ENCODE assay signal across 15 cellular contexts in the genomic region with DNA sequence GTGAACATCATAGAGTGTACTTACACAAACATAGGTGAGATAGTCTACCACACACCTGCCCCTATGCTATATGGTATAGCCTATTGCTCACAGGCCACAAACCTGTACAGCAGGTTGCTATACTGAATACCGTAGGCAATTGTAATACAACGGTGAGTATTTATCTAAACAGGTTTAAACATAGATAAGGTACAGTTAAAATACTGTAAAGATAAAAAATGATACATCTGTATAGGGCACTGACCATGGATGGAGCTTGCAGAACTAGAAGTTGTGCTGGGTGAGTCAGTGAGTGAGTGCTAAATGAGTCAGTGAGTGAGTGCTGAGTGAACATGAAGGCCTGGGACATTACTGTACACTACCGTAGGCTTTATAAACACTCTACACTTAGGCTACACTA.
A peak's percentile ranks its signal among the peaks of the same experiment; 100 is the strongest.
DNase-seq lines count a peak whose midpoint lies in the region; ATAC-seq and TF ChIP-seq lines count a peak whose summit lies in the region.
"Had no signal": no experiment of that assay in that cellular context is flagged by ENCODE, and none has a peak within 500 bp of the region (broad histone marks: within the 10 kb centered on the region; RNA-seq: fewer than 3 reads in every experiment).

No MANE protein-coding gene starts in this region.

- no peaks in the 10 kb centered on the region for H3K36me3 Mint-ChIP-seq in natural killer cell treated with Interleukin-12 subunit alpha and Interleukin-12 subunit beta and Interleukin-15 and Interleukin-18, amount 100 ng/mL, for 72 hours
- no peaks in the 10 kb centered on the region for H3K36me3 Mint-ChIP-seq in progenitor cell of endocrine pancreas (ENCODE audit: insufficient read depth)
- H3K36me3 Mint-ChIP-seq in type B pancreatic cell: no peaks in the 10 kb centered on the region

- H3K27ac Mint-ChIP-seq in natural killer cell treated with Interleukin-12 subunit alpha and Interleukin-12 subunit beta and Interleukin-15 and Interleukin-18, amount 100 ng/mL, for 72 hours: no peak overlapping the region
- H3K27ac Mint-ChIP-seq in progenitor cell of endocrine pancreas (no peak overlapping the region), type B pancreatic cell (no peak overlapping the region)

- H3K9me3 ChIP-seq in stomach: no peaks in the 10 kb centered on the region

- no peaks in the 10 kb centered on the region for H3K36me3 ChIP-seq in stomach
- H3K36me3 ChIP-seq: cardiac muscle cell had no signal

- 43 to 66% (median 52%) methylated on average over 3 of the region's 3 CpGs for WGBS in stomach, 5 donors

- intact Hi-C loops in stomach (cut with DNase I; ENCODE audit: low total_unique reads): no loop called here

- TF ChIP-seq CTCF in fibroblast of pulmonary artery (IDR thresholded peaks at IDR 0.05; ENCODE audit: low read length, missing control alignments) (no peak), stomach (IDR thresholded peaks at IDR 0.05) (no peak), progenitor cell of endocrine pancreas (IDR thresholded peaks at IDR 0.05; ENCODE audit: unreplicated experiment) (no peak), type B pancreatic cell (conservative IDR thresholded peaks at IDR 0.05) (no peak)

- no peak overlapping the region for H3K4me3 Mint-ChIP-seq in natural killer cell treated with Interleukin-12 subunit alpha and Interleukin-12 subunit beta and Interleukin-15 and Interleukin-18, amount 100 ng/mL, for 72 hours
- no peak overlapping the region for H3K4me3 Mint-ChIP-seq in progenitor cell of endocrine pancreas (ENCODE audit: low read depth)
- no peak overlapping the region for H3K4me3 Mint-ChIP-seq in type B pancreatic cell

- H3K27me3 Mint-ChIP-seq in natural killer cell treated with Interleukin-12 subunit alpha and Interleukin-12 subunit beta and Interleukin-15 and Interleukin-18, amount 100 ng/mL, for 72 hours: peaks cover 7 to 16% of the 10 kb centered on the region in 2 donors
- H3K27me3 Mint-ChIP-seq in progenitor cell of endocrine pancreas: peaks cover 19% of the 10 kb centered on the region
- peaks cover 3% of the 10 kb centered on the region for H3K27me3 Mint-ChIP-seq in type B pancreatic cell

- no peak for TF ChIP-seq POLR2A in stomach (IDR thresholded peaks at IDR 0.05)

- ATAC-seq in natural killer cell treated with Interleukin-12 subunit alpha and Interleukin-12 subunit beta and Interleukin-15 and Interleukin-18, amount 100 ng/mL, for 72 hours: no peak
- ATAC-seq: HepG2 had no signal

- H3K4me1 Mint-ChIP-seq in natural killer cell treated with Interleukin-12 subunit alpha and Interleukin-12 subunit beta and Interleukin-15 and Interleukin-18, amount 100 ng/mL, for 72 hours (ENCODE audit: low read depth in 2 of 2): no peaks in the 10 kb centered on the region
- H3K4me1 Mint-ChIP-seq in progenitor cell of endocrine pancreas (ENCODE audit: low read depth): no peaks in the 10 kb centered on the region
- no peaks in the 10 kb centered on the region for H3K4me1 Mint-ChIP-seq in type B pancreatic cell (ENCODE audit: unreplicated experiment)

- TF ChIP-seq EP300 in stomach (IDR thresholded peaks at IDR 0.05): no peak

- no peak overlapping the region for H3K27ac ChIP-seq in stomach
- H3K27ac ChIP-seq: 22Rv1, cardiac muscle cell, skin epidermis had no signal

- H3K4me3 ChIP-seq in fibroblast of pulmonary artery (replicated peaks; ENCODE audit: low read depth, low read length): no peak overlapping the region
- H3K4me3 ChIP-seq in stomach: no peak overlapping the region
- H3K4me3 ChIP-seq: cardiac muscle cell, skin epidermis had no signal

- DNase-seq in DMS53 (lab: John Stamatoyannopoulos, UW): peak; percentile 1
- no peak for DNase-seq in DMS53 treated with DMSO at 0.1 percent for 48 hours (lab: John Stamatoyannopoulos, UW; ENCODE audit: unreplicated experiment)
- peak; percentile 63 for DNase-seq in amniotic stem cell (lab: John Stamatoyannopoulos, UW)
- DNase-seq in fibroblast of pulmonary artery (ENCODE audit: low read depth): peak; percentile 75
- peak; percentile 23 for DNase-seq in stomach
- no peak for DNase-seq in natural killer cell treated with Interleukin-12 subunit alpha and Interleukin-12 subunit beta and Interleukin-15 and Interleukin-18, amount 100 ng/mL, for 72 hours (ENCODE audit: low spot score)
- DNase-seq in progenitor cell of endocrine pancreas (ENCODE audit: low spot score, unreplicated experiment): no peak
- DNase-seq in type B pancreatic cell (ENCODE audit: extremely low spot score, unreplicated experiment): no peak
- DNase-seq: activated CD4-positive, alpha-beta T cell treated with anti-CD3 and anti-CD28 coated beads for 48 hours; mesendoderm; T-helper 1 cell had no signal

- H3K4me1 ChIP-seq in stomach: no peaks in the 10 kb centered on the region

- H3K9me3 Mint-ChIP-seq in natural killer cell treated with Interleukin-12 subunit alpha and Interleukin-12 subunit beta and Interleukin-15 and Interleukin-18, amount 100 ng/mL, for 72 hours: no peaks in the 10 kb centered on the region
- H3K9me3 Mint-ChIP-seq in progenitor cell of endocrine pancreas (ENCODE audit: low read depth) (peaks cover 2% of the 10 kb centered on the region), type B pancreatic cell (peaks cover 5% of the 10 kb centered on the region)

- H3K27me3 ChIP-seq in stomach: no peaks in the 10 kb centered on the region

Comparison
In these comparisons a context has a peak if more than half of its experiments do, and no peak if none do; other contexts are left out.
1. DNase-seq: peak in DMS53 (single experiment), amniotic stem cell (single experiment), fibroblast of pulmonary artery (single experiment) and stomach (single experiment); none in DMS53 treated with DMSO at 0.1 percent for 48 hours (single experiment), natural killer cell treated with Interleukin-12 subunit alpha and Interleukin-12 subunit beta and Interleukin-15 and Interleukin-18, amount 100 ng/mL, for 72 hours (single experiment), progenitor cell of endocrine pancreas (single experiment) and type B pancreatic cell (single experiment).